8 cellular contexts compared by ENCODE assay signal in the genomic region with DNA sequence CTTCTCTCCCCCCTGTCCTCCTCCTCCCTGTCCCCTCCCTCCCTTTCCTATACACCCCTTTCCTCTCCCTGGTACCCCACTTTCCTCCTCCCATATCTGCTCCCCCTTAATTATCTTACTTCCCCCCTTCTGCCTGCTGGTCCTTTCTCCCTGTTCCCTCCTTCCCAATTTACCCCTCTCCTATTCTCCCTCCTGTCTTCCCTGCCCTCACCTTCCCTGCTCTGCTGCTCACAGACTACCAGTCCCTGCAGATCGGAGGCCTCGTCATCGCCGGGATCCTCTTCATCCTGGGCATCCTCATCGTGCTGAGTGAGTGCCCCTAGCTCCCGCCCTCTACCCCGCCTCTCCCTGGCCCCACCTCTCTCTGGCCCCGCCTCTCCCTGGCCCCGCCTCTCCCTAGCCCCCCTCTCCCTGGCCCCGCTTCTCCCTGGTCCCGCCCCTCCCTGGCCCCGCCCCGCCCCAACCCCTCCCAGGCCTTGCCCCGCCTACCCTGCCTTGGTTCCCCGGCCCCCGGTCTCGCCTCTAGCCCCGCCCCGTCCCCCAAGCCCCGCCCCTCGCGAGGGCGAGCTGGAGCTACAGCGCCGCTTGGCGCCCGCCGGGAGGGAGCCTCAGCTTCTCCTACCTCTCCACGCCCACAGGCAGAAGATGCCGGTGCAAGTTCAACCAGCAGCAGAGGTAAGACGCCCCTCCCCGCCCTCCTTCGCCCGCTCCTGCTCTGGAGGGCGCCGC. TPM values are rescaled to one million over a fixed set of nuclear protein-coding genes. Genes with fewer than 3 reads are reported as not detected.
DNase-seq lines count a peak whose midpoint lies in the region; ATAC-seq and TF ChIP-seq lines count a peak whose summit lies in the region.

No MANE protein-coding gene starts in this region.

- H3K4me1 ChIP-seq in BE2C = peaks cover 4% of the 10 kb centered on the region
- peaks cover 73% of the 10 kb centered on the region for H3K4me1 ChIP-seq in left ventricle myocardium inferior

- peak overlapping the region; percentile 97 for H3K27ac ChIP-seq in left ventricle myocardium inferior (replicated peaks)

- H3K27me3 Mint-ChIP-seq in T-helper 17 cell (no peaks in the 10 kb centered on the region), progenitor cell of endocrine pancreas (peaks cover 58% of the 10 kb centered on the region), type B pancreatic cell (peaks cover 48% of the 10 kb centered on the region)

- TF ChIP-seq CTCF in BE2C (IDR thresholded peaks at IDR 0.05; ENCODE audit: low read depth, low read length) (peak; percentile 44), GM20000 (IDR thresholded peaks at IDR 0.05; ENCODE audit: extremely low read depth, missing control alignments) (no peak), left ventricle myocardium inferior (IDR thresholded peaks at IDR 0.05; ENCODE audit: borderline replicate concordance) (peak; percentile 50), progenitor cell of endocrine pancreas (IDR thresholded peaks at IDR 0.05; ENCODE audit: unreplicated experiment) (peak; percentile 29), type B pancreatic cell (conservative IDR thresholded peaks at IDR 0.05) (peak; percentile 37)

- intact Hi-C loops in left ventricle myocardium inferior (cut with micrococcal nuclease) = no loop called here

- DNase-seq in BE2C (peak; percentile 98), GM20000 (ENCODE audit: low spot score) (peak; percentile 100), LoVo (ENCODE audit: low spot score) (peak; percentile 88), T-helper 17 cell (peak; percentile 94 to 97 (median 96)), amniotic epithelial cell (ENCODE audit: low read depth) (peak; percentile 86), left ventricle myocardium inferior (peak; percentile 92), progenitor cell of endocrine pancreas (ENCODE audit: low spot score, unreplicated experiment) (peak; percentile 70), type B pancreatic cell (ENCODE audit: extremely low spot score, unreplicated experiment) (peak; percentile 94)

- peaks cover 30% of the 10 kb centered on the region for H3K4me1 Mint-ChIP-seq in T-helper 17 cell
- H3K4me1 Mint-ChIP-seq in progenitor cell of endocrine pancreas (ENCODE audit: low read depth) = peaks cover 14% of the 10 kb centered on the region
- H3K4me1 Mint-ChIP-seq in type B pancreatic cell (ENCODE audit: unreplicated experiment) = peaks cover 32% of the 10 kb centered on the region

- H3K9me3 Mint-ChIP-seq in progenitor cell of endocrine pancreas (ENCODE audit: low read depth) (no peaks in the 10 kb centered on the region), type B pancreatic cell (no peaks in the 10 kb centered on the region)

- H3K36me3 Mint-ChIP-seq in T-helper 17 cell (ENCODE audit: low read depth) (no peaks in the 10 kb centered on the region), progenitor cell of endocrine pancreas (ENCODE audit: insufficient read depth) (no peaks in the 10 kb centered on the region), type B pancreatic cell (no peaks in the 10 kb centered on the region)

- H3K9me3 ChIP-seq in BE2C (no peaks in the 10 kb centered on the region), T-helper 17 cell (ENCODE audit: control insufficient read depth, low read length, poor library complexity, severe bottlenecking) (no peaks in the 10 kb centered on the region), left ventricle myocardium inferior (replicated peaks) (no peaks in the 10 kb centered on the region)

- H3K4me3 ChIP-seq in BE2C (ENCODE audit: low read depth, low read length) (no peak overlapping the region), left ventricle myocardium inferior (peak overlapping the region; percentile 69)

- peak overlapping the region; percentile 87 for H3K27ac Mint-ChIP-seq in T-helper 17 cell
- H3K27ac Mint-ChIP-seq in progenitor cell of endocrine pancreas = no peak overlapping the region
- H3K27ac Mint-ChIP-seq in type B pancreatic cell = peak overlapping the region; percentile 79

- peak; percentile 90 for ATAC-seq in T-helper 17 cell

- H3K27me3 ChIP-seq in BE2C (peaks cover 30% of the 10 kb centered on the region), left ventricle myocardium inferior (ENCODE audit: low read depth) (peaks cover 32% of the 10 kb centered on the region)

- H3K4me3 Mint-ChIP-seq in T-helper 17 cell (peak overlapping the region; percentile 86), progenitor cell of endocrine pancreas (ENCODE audit: low read depth) (no peak overlapping the region), type B pancreatic cell (peak overlapping the region; percentile 78)

- no peaks in the 10 kb centered on the region for H3K36me3 ChIP-seq in BE2C
- H3K36me3 ChIP-seq in left ventricle myocardium inferior = no peaks in the 10 kb centered on the region

RNA-seq across cellular contexts. Expression of gene FXYD7, which starts 2.0 kb away (rescaled TPM):
- not detected for polyA plus RNA-seq in BE2C (2012; ENCODE audit: insufficient read depth, insufficient read length, low read depth)
- total RNA-seq in T-helper 17 cell (10 to 100 TPM; 17.1 to 20.6 TPM), left ventricle myocardium inferior (not detected), progenitor cell of endocrine pancreas (not detected in 2 replicates), type B pancreatic cell (ENCODE audit: low replicate concordance) (1.5 TPM in 1 of 2 replicates, not detected in the other)

RNA-seq across cellular contexts. Expression of gene FXYD1, which starts 2.4 kb away (rescaled TPM):
- not detected for polyA plus RNA-seq in BE2C (2012; ENCODE audit: insufficient read depth, insufficient read length, low read depth)
- total RNA-seq in T-helper 17 cell (1 to 10 TPM; 1.8 to 4.7 TPM), left ventricle myocardium inferior (509 TPM), progenitor cell of endocrine pancreas (not detected in 2 replicates), type B pancreatic cell (ENCODE audit: low replicate concordance) (2.0 and 5.3 TPM in 2 replicates)

RNA-seq across cellular contexts. Expression of gene LGI4, which starts 6.2 kb away (rescaled TPM):
- 0.63 TPM for polyA plus RNA-seq in BE2C (2012; ENCODE audit: insufficient read depth, insufficient read length, low read depth)
- under 1 TPM; 0.39 to 0.52 TPM for total RNA-seq in T-helper 17 cell
- total RNA-seq in left ventricle myocardium inferior = 8.4 TPM
- total RNA-seq in progenitor cell of endocrine pancreas = 0.20 TPM in 1 of 2 replicates, not detected in the other
- 0.21 and 2.2 TPM in 2 replicates for total RNA-seq in type B pancreatic cell (ENCODE audit: low replicate concordance)

RNA-seq across cellular contexts. Expression of gene FXYD5, which starts 13.5 kb away (rescaled TPM):
- 4.5 TPM for polyA plus RNA-seq in BE2C (2012; ENCODE audit: insufficient read depth, insufficient read length, low read depth)
- 100 to 1,000 TPM; 533 to 557 TPM for total RNA-seq in T-helper 17 cell
- 23.4 TPM for total RNA-seq in left ventricle myocardium inferior
- 0.62 and 1.2 TPM in 2 replicates for total RNA-seq in progenitor cell of endocrine pancreas
- total RNA-seq in type B pancreatic cell (ENCODE audit: low replicate concordance) = 24.2 and 92.8 TPM in 2 replicates

RNA-seq across cellular contexts. Expression of gene FXYD3, which starts 25.4 kb away (rescaled TPM):
- not detected for polyA plus RNA-seq in BE2C (2012; ENCODE audit: insufficient read depth, insufficient read length, low read depth)
- total RNA-seq in T-helper 17 cell (not detected), left ventricle myocardium inferior (1.1 TPM), progenitor cell of endocrine pancreas (14.2 and 17.3 TPM in 2 replicates), type B pancreatic cell (ENCODE audit: low replicate concordance) (77.5 and 157 TPM in 2 replicates)

Comparison
In these comparisons a context has a peak if more than half of its experiments do, and no peak if none do; other contexts are left out.
1. RNA of gene FXYD1, which starts 2.4 kb away (total RNA-seq): 509 TPM in left ventricle myocardium inferior (single experiment); 2.0 to 5.3 TPM in type B pancreatic cell, 1.8 to 4.7 TPM in T-helper 17 cell and not detected in progenitor cell of endocrine pancreas; every median in the first group is over 10 times any median in the second.
2. Peak in every context shown above with its lines, with median percentiles within 50 percentile points of each other: DNase-seq.